28 cellular contexts compared by ENCODE assay signal in genomic region chr10:130817674-130818073, GRCh38.
"Had no signal": no experiment of that assay in that cellular context is flagged by ENCODE, and none has a peak within 500 bp of the region (broad histone marks: within the 10 kb centered on the region; RNA-seq: fewer than 3 reads in every experiment).

No MANE protein-coding gene starts in this region.

- H3K9me3 Mint-ChIP-seq: natural killer cell, type B pancreatic cell had no signal

- FAIRE-seq: small intestine had no signal

- H3K9me3 ChIP-seq: neutrophil, psoas muscle, right lobe of liver, sigmoid colon, suprapubic skin, testis, tibial artery, transverse colon, upper lobe of right lung, uterus had no signal

- H3K4me3 ChIP-seq: ovary, psoas muscle, right lobe of liver, sigmoid colon, stomach, suprapubic skin, testis, tibial artery, transverse colon, upper lobe of right lung, uterus had no signal

- H3K4me1 Mint-ChIP-seq: naive thymus-derived CD4-positive, alpha-beta T cell; natural killer cell; nephron; stimulated activated effector memory CD8-positive, alpha-beta T cell treated with anti-CD3 and anti-CD28 coated beads, Interleukin-12 subunit alpha, Interleukin-12 subunit beta, amount 100 ng/mL, for 72 hours; stimulated activated naive B cell treated with anti-CD40 and anti-IgM and Interleukin-4, amounts not matched to agents 10 μg/mL and 1 μg/mL and 100 μg/mL, for 72 hours had no signal

- H2AFZ ChIP-seq: parathyroid adenoma had no signal

- H3K27ac ChIP-seq: neutrophil, ovary, parathyroid adenoma, psoas muscle, right lobe of liver, sigmoid colon, stomach, suprapubic skin, testis, tibial artery, transverse colon, upper lobe of right lung, uterus had no signal

- H3K79me2 ChIP-seq: parathyroid adenoma had no signal

- H3K27me3 Mint-ChIP-seq: stimulated activated naive B cell treated with anti-CD40 and anti-IgM and Interleukin-4, amounts not matched to agents 10 μg/mL and 1 μg/mL and 100 μg/mL, for 72 hours; stimulated activated naive CD8-positive, alpha-beta T cell treated with anti-CD3 and anti-CD28 coated beads, Interleukin-15, Interleukin-2, amounts not matched to agents 100 ng/mL and 50 ng/mL, for 24 hours had no signal

- H3K4me1 ChIP-seq: parathyroid adenoma, psoas muscle, right lobe of liver, sigmoid colon, stomach, suprapubic skin, testis, tibial artery, transverse colon, upper lobe of right lung, uterus had no signal

- H3K27ac Mint-ChIP-seq: naive thymus-derived CD4-positive, alpha-beta T cell; natural killer cell; nephron; progenitor cell of endocrine pancreas; stimulated activated effector memory CD8-positive, alpha-beta T cell treated with anti-CD3 and anti-CD28 coated beads, Interleukin-12 subunit alpha, Interleukin-12 subunit beta, amount 100 ng/mL, for 72 hours; stimulated activated naive B cell treated with anti-CD40 and anti-IgM and Interleukin-4, amounts not matched to agents 10 μg/mL and 1 μg/mL and 100 μg/mL, for 72 hours; stimulated activated naive CD8-positive, alpha-beta T cell treated with anti-CD3 and anti-CD28 coated beads, Interleukin-15, Interleukin-2, amounts not matched to agents 100 ng/mL and 50 ng/mL, for 24 hours; type B pancreatic cell had no signal

- H3K4me3 Mint-ChIP-seq: naive thymus-derived CD4-positive, alpha-beta T cell; natural killer cell; nephron; stimulated activated effector memory CD8-positive, alpha-beta T cell treated with anti-CD3 and anti-CD28 coated beads, Interleukin-12 subunit alpha, Interleukin-12 subunit beta, amount 100 ng/mL, for 72 hours; stimulated activated naive B cell treated with anti-CD40 and anti-IgM and Interleukin-4, amounts not matched to agents 10 μg/mL and 1 μg/mL and 100 μg/mL, for 72 hours; stimulated activated naive CD8-positive, alpha-beta T cell treated with anti-CD3 and anti-CD28 coated beads, Interleukin-15, Interleukin-2, amounts not matched to agents 100 ng/mL and 50 ng/mL, for 24 hours; type B pancreatic cell had no signal

- H3K27me3 ChIP-seq: neutrophil, ovary, right lobe of liver, sigmoid colon, stomach, suprapubic skin, testis, tibial artery, transverse colon, upper lobe of right lung, uterus had no signal

- H3K36me3 ChIP-seq: neutrophil, ovary, right lobe of liver, sigmoid colon, stomach, suprapubic skin, tibial artery, transverse colon, upper lobe of right lung, uterus had no signal

- H3K36me3 Mint-ChIP-seq: naive thymus-derived CD4-positive, alpha-beta T cell; natural killer cell; stimulated activated effector memory CD8-positive, alpha-beta T cell treated with anti-CD3 and anti-CD28 coated beads, Interleukin-12 subunit alpha, Interleukin-12 subunit beta, amount 100 ng/mL, for 72 hours; stimulated activated naive B cell treated with anti-CD40 and anti-IgM and Interleukin-4, amounts not matched to agents 10 μg/mL and 1 μg/mL and 100 μg/mL, for 72 hours; type B pancreatic cell had no signal

- ATAC-seq: naive thymus-derived CD4-positive, alpha-beta T cell; natural killer cell; psoas muscle; right cardiac atrium; right lobe of liver; stimulated activated effector memory CD8-positive, alpha-beta T cell treated with anti-CD3 and anti-CD28 coated beads, Interleukin-12 subunit alpha, Interleukin-12 subunit beta, amount 100 ng/mL, for 72 hours; stimulated activated naive B cell treated with anti-CD40 and anti-IgM and Interleukin-4, amounts not matched to agents 10 μg/mL and 1 μg/mL and 100 μg/mL, for 72 hours; upper lobe of right lung had no signal

- DNase-seq: naive thymus-derived CD4-positive, alpha-beta T cell; natural killer cell; ovary; psoas muscle; right cardiac atrium; right lobe of liver; sigmoid colon; small intestine; stimulated activated CD4-positive, alpha-beta T cell treated with anti-CD3 and anti-CD28 coated beads, Interleukin-15, amount 100 ng/mL, for 24 hours; stimulated activated CD4-positive, alpha-beta T cell treated with anti-CD3 and anti-CD28 coated beads, Interleukin-2, amount 100 ng/mL, for 24 hours; stimulated activated CD4-positive, alpha-beta T cell treated with anti-CD3 and anti-CD28 coated beads, Interleukin-2, amount 100 ng/mL, for 48 hours; stimulated activated CD4-positive, alpha-beta T cell treated with anti-CD3 and anti-CD28 coated beads, Interleukin-4, amount 100 ng/mL, for 24 hours; stimulated activated naive B cell treated with anti-CD40 and anti-IgM and Interleukin-4, amounts not matched to agents 10 μg/mL and 1 μg/mL and 100 μg/mL, for 72 hours; stimulated activated naive CD4-positive, alpha-beta T cell treated with Interleukin-2 at 50 U/mL for 16 hours; stomach; testis; tibial artery; transverse colon; upper lobe of right lung; uterus had no signal

- H3K9ac ChIP-seq: parathyroid adenoma had no signal
